Comparison of ENCODE assay signal across 12 cellular contexts in the genomic region with DNA sequence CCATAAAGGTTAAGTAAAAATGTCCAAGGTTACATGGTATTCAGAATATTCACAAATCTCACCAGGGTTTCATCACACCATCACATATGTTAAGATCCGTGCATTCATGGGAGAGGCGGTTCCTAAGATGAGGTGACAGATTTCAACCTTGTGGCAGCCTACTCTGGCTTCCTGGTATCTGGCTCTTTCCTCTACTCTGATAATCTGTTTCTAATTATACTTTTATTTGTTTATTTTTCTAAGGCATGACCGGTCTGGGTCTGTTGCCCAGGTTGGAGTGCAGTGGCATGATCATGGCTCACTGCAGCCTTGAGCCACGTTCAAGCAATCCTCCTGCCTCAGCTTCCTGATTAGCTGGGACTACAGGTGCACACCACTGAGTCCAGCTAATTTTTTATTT.
A peak's percentile ranks its signal among the peaks of the same experiment; 100 is the strongest.
DNase-seq lines count a peak whose midpoint lies in the region; ATAC-seq, FAIRE-seq and TF ChIP-seq lines count a peak whose summit lies in the region.
"Had no signal": no experiment of that assay in that cellular context is flagged by ENCODE, and none has a peak within 500 bp of the region (broad histone marks: within the 10 kb centered on the region; RNA-seq: fewer than 3 reads in every experiment).

No MANE protein-coding gene starts in this region.

- H3K9me3 Mint-ChIP-seq in memory B cell: no peaks in the 10 kb centered on the region

- H3K27ac ChIP-seq in C4-2B: peak overlapping the region; percentile 70
- H3K27ac ChIP-seq: upper lobe of left lung had no signal

- H3K4me3 ChIP-seq in LNCaP clone FGC (ENCODE audit: low read depth, low read length): no peak overlapping the region
- H3K4me3 ChIP-seq: upper lobe of left lung had no signal

- peaks cover 17% of the 10 kb centered on the region for H3K36me3 Mint-ChIP-seq in memory B cell

- no peak for FAIRE-seq in urothelium cell line (lab: Jason Lieb, UNC)

- peak; percentile 97 for DNase-seq in LNCaP clone FGC (ENCODE audit: low read depth)
- DNase-seq in dedifferentiated amniotic fluid mesenchymal stem cell (ENCODE audit: extremely low spot score): peak; percentile 54
- DNase-seq in memory B cell (ENCODE audit: low spot score in 2 of 2): no peak
- no peak for DNase-seq in NCI-H1105 treated with DMSO at 0.1 percent for 48 hours (lab: John Stamatoyannopoulos, UW)
- no peak for DNase-seq in urothelium cell line (ENCODE audit: low spot score)
- no peak for DNase-seq in MV-4-11 (lab: John Stamatoyannopoulos, UW)
- DNase-seq: DND-41, nephron progenitor cell had no signal

- no peak overlapping the region for H3K4me3 Mint-ChIP-seq in memory B cell
- H3K4me3 Mint-ChIP-seq: brain, nephron progenitor cell had no signal

- TF ChIP-seq CTCF in C4-2B (conservative IDR thresholded peaks at IDR 0.05): no peak
- TF ChIP-seq CTCF in LNCaP clone FGC (IDR thresholded peaks at IDR 0.05; ENCODE audit: control insufficient read depth, extremely low read depth, insufficient read depth): no peak

- ATAC-seq in memory B cell (ENCODE audit: low read depth): no peak
- ATAC-seq in GM18861 (IDR thresholded peaks at IDR 0.05; ENCODE audit: unreplicated experiment): no peak

- H3K27ac Mint-ChIP-seq in memory B cell: peak overlapping the region; percentile 55

- H3K4me1 Mint-ChIP-seq in memory B cell: peaks cover 30% of the 10 kb centered on the region

- H3K27me3 Mint-ChIP-seq in memory B cell: no peaks in the 10 kb centered on the region
- H3K27me3 Mint-ChIP-seq: brain had no signal

Comparison
In these comparisons a context has a peak if more than half of its experiments do, and no peak if none do; other contexts are left out.
1. DNase-seq: peak in LNCaP clone FGC (single experiment) and dedifferentiated amniotic fluid mesenchymal stem cell (single experiment); none in memory B cell (0 of 2), NCI-H1105 treated with DMSO at 0.1 percent for 48 hours (single experiment), urothelium cell line (single experiment) and MV-4-11 (single experiment).